In the genomic region with DNA sequence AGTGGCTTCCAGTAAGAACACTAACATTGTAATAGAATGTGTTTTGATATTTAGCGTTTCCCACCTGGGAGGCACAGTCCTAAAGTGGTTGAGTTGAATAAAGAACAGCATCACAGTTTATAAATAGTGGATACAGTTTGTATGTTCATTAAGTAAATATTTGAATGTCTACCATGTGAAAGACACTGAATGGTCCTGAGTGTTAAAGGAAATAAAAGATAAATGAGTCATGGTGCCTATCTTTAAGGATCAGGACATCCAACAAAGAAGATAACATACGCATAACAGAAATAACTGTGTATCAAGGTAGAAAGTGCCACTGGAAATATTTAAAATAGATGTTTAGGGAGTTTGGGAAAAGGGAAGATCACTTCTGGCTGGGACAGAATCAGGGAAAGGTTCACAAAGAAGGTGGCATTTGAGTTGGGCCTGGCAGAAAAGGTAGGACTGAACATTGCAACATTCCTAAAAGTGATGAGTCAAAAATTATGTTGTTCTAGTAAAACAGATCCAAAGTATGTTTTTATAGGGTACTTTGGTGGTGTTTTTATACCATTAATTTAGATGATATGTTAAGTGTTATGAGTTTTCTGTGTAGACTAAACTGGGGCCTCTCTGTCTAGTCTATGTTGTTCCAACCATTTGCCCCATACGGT, we compare ENCODE assay signal across 12 cellular contexts. TPM values are rescaled to one million over a fixed set of nuclear protein-coding genes. Genes with fewer than 3 reads are reported as not detected.
DNase-seq lines count a peak whose midpoint lies in the region; ATAC-seq and TF ChIP-seq lines count a peak whose summit lies in the region.
"Had no signal": no experiment of that assay in that cellular context is flagged by ENCODE, and none has a peak within 500 bp of the region (broad histone marks: within the 10 kb centered on the region; RNA-seq: fewer than 3 reads in every experiment).

No MANE protein-coding gene starts in this region.

- intact Hi-C loops in mammary epithelial cell (cut with micrococcal nuclease) = no loop called here

- no peak for TF ChIP-seq CTCF in mammary epithelial cell (conservative IDR thresholded peaks at IDR 0.05 in 1 of 2, IDR thresholded peaks at IDR 0.05 in 1 of 2; ENCODE audit: extremely low read depth in 1 of 2, insufficient read depth in 1 of 2, low read depth in 1 of 2, low read length in 2 of 2)

- H3K4me1 ChIP-seq in mammary epithelial cell (ENCODE audit: insufficient read depth, low read length) (peaks cover 11% of the 10 kb centered on the region), mesodermal cell (ENCODE audit: control insufficient read depth, insufficient read depth, low read length, poor library complexity, severe bottlenecking) (peaks cover 24% of the 10 kb centered on the region)

- 98% methylated on average over 3 of the region's 3 CpGs for WGBS in mammary epithelial cell (ENCODE audit: low coverage, missing lambda C conversion rate)
- 100% methylated on average over 1 of the region's 3 CpGs; no CpG with 5 or more reads in 1 of the 2 experiments for WGBS in mesodermal cell (ENCODE audit: insufficient coverage in 2 of 2), 2 experiments

- no peaks in the 10 kb centered on the region for H3K36me3 ChIP-seq in mammary epithelial cell (ENCODE audit: insufficient read depth, low read length)
- peaks cover 9% of the 10 kb centered on the region for H3K36me3 ChIP-seq in mesodermal cell (ENCODE audit: control insufficient read depth, insufficient read depth, low read length)

- DNase-seq in DMS53 (lab: John Stamatoyannopoulos, UW) = peak; percentile 79
- DNase-seq in NCI-H146 (lab: John Stamatoyannopoulos, UW) = peak; percentile 52
- DNase-seq in mammary epithelial cell = peak; percentile 20
- DNase-seq in hippocampal formation (lab: John Stamatoyannopoulos, UW) = no peak
- DNase-seq in NCI-H1092 (lab: John Stamatoyannopoulos, UW) = no peak
- DNase-seq in mesenteric fat pad (ENCODE audit: low spot score) = no peak
- DNase-seq: activated CD4-positive, alpha-beta T cell treated with anti-CD3 and anti-CD28 coated beads, Interleukin-2, amount 10 ng/mL, durations not matched to agents 24 days and 14 days; activated effector memory CD4-positive, alpha-beta T cell treated with anti-CD3 and anti-CD28 coated beads, Interleukin-2, amount 50 U/mL, for 16 hours; NCI-H187 treated with DMSO at 0.1 percent for 48 hours; T-cell had no signal

- no peak for ATAC-seq in GM21447 (IDR thresholded peaks at IDR 0.05; ENCODE audit: unreplicated experiment)
- ATAC-seq: T-cell had no signal

- BruUV-seq in mammary epithelial cell (replicated peaks; lab: Mats Ljungman, UMichigan) = no TSS peak

- dilution Hi-C loops in mammary epithelial cell (cut with HindIII; ENCODE audit: low sequenced_read_pairs) = no loop called here

- H3K9ac ChIP-seq in mammary epithelial cell (ENCODE audit: insufficient read depth, low read length) = no peak overlapping the region

- no peak overlapping the region for H2AFZ ChIP-seq in mammary epithelial cell (ENCODE audit: low read depth, low read length)

- no peak overlapping the region for H3K27ac ChIP-seq in mammary epithelial cell (ENCODE audit: insufficient read depth, low read depth, low read length)
- H3K27ac ChIP-seq in mesodermal cell (ENCODE audit: low read depth, low read length, severe bottlenecking) = peak overlapping the region; percentile 92

- no peak overlapping the region for H3K4me2 ChIP-seq in mammary epithelial cell (ENCODE audit: insufficient read depth, low read depth, low read length)

- H3K4me3 ChIP-seq in mammary epithelial cell (replicated peaks in 1 of 3; ENCODE audit: insufficient read depth in 1 of 3, low read depth in 2 of 3, low read length in 3 of 3) = no peak overlapping the region
- no peak overlapping the region for H3K4me3 ChIP-seq in mesodermal cell (ENCODE audit: extremely low read depth, insufficient read depth, low read length, poor library complexity, severe bottlenecking)

- CTCF ChIA-PET in mammary epithelial cell (lab: Charles Lee; ENCODE audit: low non-redundant PET) = no interaction called here

- H3K9me3 ChIP-seq in mammary epithelial cell (replicated peaks; ENCODE audit: insufficient read depth, low read length) (no peaks in the 10 kb centered on the region), mesodermal cell (ENCODE audit: control insufficient read depth, low read length) (no peaks in the 10 kb centered on the region)

- in situ Hi-C loops in mammary epithelial cell (cut with MboI; ENCODE audit: low sequenced_read_pairs in 2 of 2) = no loop called here

- no peaks in the 10 kb centered on the region for H4K20me1 ChIP-seq in mammary epithelial cell (ENCODE audit: insufficient read depth, low read length)

- H3K79me2 ChIP-seq in mammary epithelial cell (ENCODE audit: insufficient read depth, low read length) = no peaks in the 10 kb centered on the region

- no peaks in the 10 kb centered on the region for H3K27me3 ChIP-seq in mammary epithelial cell (ENCODE audit: insufficient read depth, low read length)

RNA-seq across cellular contexts. Expression of gene CSTPP1, which starts 41.5 kb away (rescaled TPM):
- total RNA-seq in mammary epithelial cell = 10 to 100 TPM; 25.7 to 35.0 TPM
- 31.6 TPM for polyA plus RNA-seq in mammary epithelial cell
- polyA minus RNA-seq in mammary epithelial cell = 25.9 TPM
- polyA plus RNA-seq in mesodermal cell (2013, experiment 1 of 2) = 51.4 TPM
- polyA plus RNA-seq in mesodermal cell (2013, experiment 2 of 2) = 43.1 TPM
- total RNA-seq in mesenteric fat pad = 15.3 TPM

RNA-seq across cellular contexts. Expression of gene LRP4, which starts 59.7 kb away (rescaled TPM):
- total RNA-seq in mammary epithelial cell = 1 to 10 TPM; 2.7 to 5.7 TPM
- polyA plus RNA-seq in mammary epithelial cell = 3.8 TPM
- polyA minus RNA-seq in mammary epithelial cell = 7.0 TPM
- polyA plus RNA-seq in mesodermal cell (2013, experiment 1 of 2) = 32.8 TPM
- polyA plus RNA-seq in mesodermal cell (2013, experiment 2 of 2) = 24.7 TPM
- 3.1 TPM for total RNA-seq in mesenteric fat pad

Comparison
In these comparisons a context has a peak if more than half of its experiments do, and no peak if none do; other contexts are left out.
1. DNase-seq: peak in DMS53 (single experiment), NCI-H146 (single experiment) and mammary epithelial cell (single experiment); none in hippocampal formation (0 of 2), NCI-H1092 (single experiment) and mesenteric fat pad (single experiment).